In genomic region chr10:81213360-81213759, GRCh38 we compare ENCODE assay signal across 23 cellular contexts.
A peak's percentile ranks its signal among the peaks of the same experiment; 100 is the strongest.
DNase-seq lines count a peak whose midpoint lies in the region; ATAC-seq and TF ChIP-seq lines count a peak whose summit lies in the region.
"Had no signal": no experiment of that assay in that cellular context is flagged by ENCODE, and none has a peak within 500 bp of the region (broad histone marks: within the 10 kb centered on the region; RNA-seq: fewer than 3 reads in every experiment).

No MANE protein-coding gene starts in this region.

- no peaks in the 10 kb centered on the region for H3K36me3 Mint-ChIP-seq in nephron progenitor cell (ENCODE audit: low read depth)
- H3K36me3 Mint-ChIP-seq: CD14-positive monocyte; CD4-positive, alpha-beta memory T cell; CD4-positive, CD25-positive, alpha-beta regulatory T cell; CD8-positive, alpha-beta memory T cell had no signal

- H3K27ac Mint-ChIP-seq in nephron progenitor cell, result peak overlapping the region; percentile 3
- H3K27ac Mint-ChIP-seq: CD14-positive monocyte; CD4-positive, alpha-beta memory T cell; CD8-positive, alpha-beta memory T cell had no signal

- no peaks in the 10 kb centered on the region for H3K4me1 Mint-ChIP-seq in nephron progenitor cell
- H3K4me1 Mint-ChIP-seq: CD14-positive monocyte; CD4-positive, alpha-beta memory T cell; CD4-positive, CD25-positive, alpha-beta regulatory T cell; CD8-positive, alpha-beta memory T cell had no signal

- H3K9me3 Mint-ChIP-seq in nephron progenitor cell, result no peaks in the 10 kb centered on the region

- ATAC-seq in left lobe of liver, result peak; percentile 84
- ATAC-seq in GM21526 (IDR thresholded peaks at IDR 0.05; ENCODE audit: low FRiP score, unreplicated experiment), result no peak
- ATAC-seq: GM12878 had no signal

- TF ChIP-seq CTCF in nephron progenitor cell (IDR thresholded peaks at IDR 0.05) (no peak), GM20000 (IDR thresholded peaks at IDR 0.05; ENCODE audit: extremely low read depth, missing control alignments) (no peak)

- no peak overlapping the region for H3K4me3 Mint-ChIP-seq in nephron progenitor cell
- H3K4me3 Mint-ChIP-seq: CD14-positive monocyte; CD4-positive, alpha-beta memory T cell; CD4-positive, CD25-positive, alpha-beta regulatory T cell; CD8-positive, alpha-beta memory T cell had no signal

- peaks cover 4% of the 10 kb centered on the region for H3K27me3 Mint-ChIP-seq in nephron progenitor cell (ENCODE audit: low read depth, poor library complexity)
- H3K27me3 Mint-ChIP-seq: CD4-positive, alpha-beta memory T cell; CD4-positive, CD25-positive, alpha-beta regulatory T cell; CD8-positive, alpha-beta memory T cell had no signal

- DNase-seq in left kidney (ENCODE audit: low read depth, low spot score) (peak; percentile 2), left lobe of liver (ENCODE audit: low spot score) (peak; percentile 56), nephron progenitor cell (no peak), GM20000 (ENCODE audit: low spot score) (no peak)
- DNase-seq in stimulated activated CD4-positive, alpha-beta T cell treated with anti-CD3 and anti-CD28 coated beads, Interleukin-4, amount 100 ng/mL, for 4 hours, result no peak
- DNase-seq: 8988T; ACHN; BE2C; C1 segment of cervical spinal cord; CD4-positive, alpha-beta memory T cell; CD4-positive, CD25-positive, alpha-beta regulatory T cell; CD8-positive, alpha-beta memory T cell; COR-L47; DMS 273 treated with DMSO at 0.1 percent for 48 hours; DMS153; DMS53; DMS79; DND-41; EL; GDM1 had no signal

Comparison
In these comparisons a context has a peak if more than half of its experiments do, and no peak if none do; other contexts are left out.
1. DNase-seq: peak in left kidney (single experiment) and left lobe of liver (single experiment); none in nephron progenitor cell (single experiment), GM20000 (single experiment) and stimulated activated CD4-positive, alpha-beta T cell treated with anti-CD3 and anti-CD28 coated beads, Interleukin-4, amount 100 ng/mL, for 4 hours (0 of 2).